Comparison of ENCODE assay signal across 17 cellular contexts in genomic region chr5:121969660-121970295, GRCh38. TPM values are rescaled to one million over a fixed set of nuclear protein-coding genes. Genes with fewer than 3 reads are reported as not detected.
DNase-seq lines count a peak whose midpoint lies in the region; ATAC-seq and TF ChIP-seq lines count a peak whose summit lies in the region.
"Had no signal": no experiment of that assay in that cellular context is flagged by ENCODE, and none has a peak within 500 bp of the region (broad histone marks: within the 10 kb centered on the region; RNA-seq: fewer than 3 reads in every experiment).

No MANE protein-coding gene starts in this region.

- H3K9ac ChIP-seq in SK-N-MC (ENCODE audit: insufficient read length): peak overlapping the region; percentile 26

- H3K36me3 Mint-ChIP-seq in activated CD8-positive, alpha-beta memory T cell treated with anti-CD3 and anti-CD28 coated beads, Interleukin-2, amount 10 ng/mL, durations not matched to agents 7 days and 5 days: peaks cover 8% of the 10 kb centered on the region

- peak; percentile 38 for DNase-seq in EL
- no peak for DNase-seq in SK-N-MC (ENCODE audit: low read depth, low spot score)
- peak; percentile 69 for DNase-seq in fibroblast of mammary gland (ENCODE audit: low read depth)
- no peak for DNase-seq in sigmoid colon
- DNase-seq in germinal center (ENCODE audit: low spot score): no peak
- no peak for DNase-seq in activated CD8-positive, alpha-beta memory T cell treated with anti-CD3 and anti-CD28 coated beads, Interleukin-2, amount 10 ng/mL, durations not matched to agents 7 days and 5 days
- no peak for DNase-seq in NCI-H2081 treated with DMSO at 0.1 percent for 48 hours (lab: John Stamatoyannopoulos, UW)
- DNase-seq: activated CD4-positive, alpha-beta T cell treated with anti-CD3 and anti-CD28 coated beads, Interleukin-2, amount 50 U/mL, for 1 hour; activated gamma-delta T cell; cerebellar nuclear complex; NCI-H1436 treated with DMSO at 0.1 percent for 48 hours; thyroid gland had no signal

- TF ChIP-seq POLR2A in sigmoid colon (IDR thresholded peaks at IDR 0.05): no peak

- H3K27ac ChIP-seq in SK-N-MC: peak overlapping the region; percentile 80
- peak overlapping the region; percentile 44 to 70 (median 56) for H3K27ac ChIP-seq in sigmoid colon

- TF ChIP-seq CTCF in fibroblast of mammary gland (conservative IDR thresholded peaks at IDR 0.05; ENCODE audit: control insufficient read depth, insufficient read depth, low read depth, low read length) (no peak), sigmoid colon (IDR thresholded peaks at IDR 0.05) (no peak)

- no peaks in the 10 kb centered on the region for H3K27me3 ChIP-seq in sigmoid colon
- H3K27me3 ChIP-seq: gastroesophageal sphincter, thyroid gland had no signal

- H3K4me3 Mint-ChIP-seq in activated CD8-positive, alpha-beta memory T cell treated with anti-CD3 and anti-CD28 coated beads, Interleukin-2, amount 10 ng/mL, durations not matched to agents 7 days and 5 days: no peak overlapping the region
- H3K4me3 Mint-ChIP-seq: B cell had no signal

- peak overlapping the region; percentile 6 for H3K4me3 ChIP-seq in SK-N-MC
- H3K4me3 ChIP-seq in fibroblast of mammary gland (ENCODE audit: control insufficient read depth, low read depth, low read length): no peak overlapping the region
- H3K4me3 ChIP-seq in sigmoid colon: no peak overlapping the region
- H3K4me3 ChIP-seq: gastroesophageal sphincter, lung, prostate gland, thyroid gland had no signal

- H3K36me3 ChIP-seq in SK-N-MC (ENCODE audit: insufficient read depth, low read length): no peaks in the 10 kb centered on the region
- H3K36me3 ChIP-seq in sigmoid colon: no peaks in the 10 kb centered on the region
- H3K36me3 ChIP-seq: gastroesophageal sphincter, prostate gland, thyroid gland had no signal

- intact Hi-C loops in sigmoid colon (cut with DNase I): loop anchor here (10.0 kb wide), 2 partner anchors 185 to 1065 kb away; partner anchors contain the start of gene PPIC

- H3K9me3 ChIP-seq in SK-N-MC (ENCODE audit: low read depth, low read length): no peaks in the 10 kb centered on the region
- H3K9me3 ChIP-seq in sigmoid colon: no peaks in the 10 kb centered on the region
- H3K9me3 ChIP-seq: prostate gland, thyroid gland had no signal

- CTCF ChIA-PET in activated CD8-positive, alpha-beta memory T cell treated with anti-CD3 and anti-CD28 coated beads, Interleukin-2, amount 10 ng/mL, durations not matched to agents 7 days and 5 days (lab: Charles Lee): no interaction called here

- H3K9me3 Mint-ChIP-seq in activated CD8-positive, alpha-beta memory T cell treated with anti-CD3 and anti-CD28 coated beads, Interleukin-2, amount 10 ng/mL, durations not matched to agents 7 days and 5 days (ENCODE audit: low read depth): no peaks in the 10 kb centered on the region

- no peak for ATAC-seq in activated CD8-positive, alpha-beta memory T cell treated with anti-CD3 and anti-CD28 coated beads, Interleukin-2, amount 10 ng/mL, durations not matched to agents 7 days and 5 days
- no peak for ATAC-seq in HG03520 (IDR thresholded peaks at IDR 0.05; ENCODE audit: unreplicated experiment)

- no peaks in the 10 kb centered on the region for H3K27me3 Mint-ChIP-seq in activated CD8-positive, alpha-beta memory T cell treated with anti-CD3 and anti-CD28 coated beads, Interleukin-2, amount 10 ng/mL, durations not matched to agents 7 days and 5 days
- H3K27me3 Mint-ChIP-seq: B cell had no signal

- peaks cover 18% of the 10 kb centered on the region for H3K4me1 Mint-ChIP-seq in activated CD8-positive, alpha-beta memory T cell treated with anti-CD3 and anti-CD28 coated beads, Interleukin-2, amount 10 ng/mL, durations not matched to agents 7 days and 5 days

- H3K27ac Mint-ChIP-seq in activated CD8-positive, alpha-beta memory T cell treated with anti-CD3 and anti-CD28 coated beads, Interleukin-2, amount 10 ng/mL, durations not matched to agents 7 days and 5 days: no peak overlapping the region
- H3K27ac Mint-ChIP-seq: B cell had no signal

- 60 to 66% methylated on average over 3 of the region's 3 CpGs for WGBS in sigmoid colon, 2 donors

- H3K4me1 ChIP-seq in sigmoid colon: peaks cover 0 to 36% (median 25%) of the 10 kb centered on the region in 4 donors

- no peak for TF ChIP-seq EP300 in sigmoid colon (IDR thresholded peaks at IDR 0.05)

RNA-seq across cellular contexts. Expression of gene SRFBP1, which starts 8.0 kb away (rescaled TPM):
- 10 to 100 TPM; 13.6 to 20.2 (median 16.4) TPM for total RNA-seq in sigmoid colon
- 1 to 10 TPM; 3.0 to 5.0 (median 3.5) TPM for polyA plus RNA-seq in sigmoid colon
- total RNA-seq in activated CD8-positive, alpha-beta memory T cell treated with anti-CD3 and anti-CD28 coated beads, Interleukin-2, amount 10 ng/mL, durations not matched to agents 7 days and 5 days: 10 to 100 TPM in 1 of 2 experiments, 1 to 10 TPM in 1; 9.3 to 12.2 TPM

Comparison
In these comparisons a context has a peak if more than half of its experiments do, and no peak if none do; other contexts are left out.
1. DNase-seq: peak in EL (single experiment) and fibroblast of mammary gland (single experiment); none in SK-N-MC (single experiment), sigmoid colon (single experiment), germinal center (single experiment), activated CD8-positive, alpha-beta memory T cell treated with anti-CD3 and anti-CD28 coated beads, Interleukin-2, amount 10 ng/mL, durations not matched to agents 7 days and 5 days (single experiment) and NCI-H2081 treated with DMSO at 0.1 percent for 48 hours (single experiment).